9 cellular contexts compared by ENCODE assay signal in the genomic region with DNA sequence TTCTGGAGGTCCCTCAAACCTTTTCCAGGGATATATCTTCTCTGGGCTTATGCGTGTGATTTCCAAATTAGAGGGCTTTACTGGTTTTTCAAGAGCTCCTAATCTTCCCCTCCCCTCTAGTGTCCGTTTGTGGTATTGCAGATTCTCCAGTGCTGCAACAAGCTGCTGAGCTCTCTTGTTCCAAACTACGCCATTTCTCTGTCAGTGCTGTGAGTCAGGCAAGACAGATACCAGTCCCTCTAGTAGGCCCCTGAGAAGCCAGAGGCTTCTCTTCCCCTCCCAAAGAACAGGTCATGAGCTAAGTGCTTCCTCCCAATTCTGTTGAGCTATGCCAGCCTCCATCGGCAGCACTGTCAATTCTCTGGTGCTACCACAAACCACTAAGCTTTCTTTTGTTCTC.
A peak's percentile ranks its signal among the peaks of the same experiment; 100 is the strongest.
DNase-seq lines count a peak whose midpoint lies in the region; ATAC-seq and TF ChIP-seq lines count a peak whose summit lies in the region.
"Had no signal": no experiment of that assay in that cellular context is flagged by ENCODE, and none has a peak within 500 bp of the region (broad histone marks: within the 10 kb centered on the region; RNA-seq: fewer than 3 reads in every experiment).

No MANE protein-coding gene starts in this region.

- DNase-seq in Caki2 (ENCODE audit: low read depth) (peak; percentile 52), HT1080 (ENCODE audit: low read depth) (peak; percentile 80), RPMI8226 (peak; percentile 62), right atrium auricular region (ENCODE audit: low spot score) (peak; percentile 70), nucleus accumbens (lab: John Stamatoyannopoulos, UW) (no peak)
- DNase-seq in activated naive CD4-positive, alpha-beta T cell treated with anti-CD3 and anti-CD28 coated beads for 36 hours = peak; percentile 69
- peak; percentile 70 for DNase-seq in stimulated activated CD4-positive, alpha-beta T cell treated with anti-CD3 and anti-CD28 coated beads, Interleukin-15, amount 100 ng/mL, for 24 hours

- no peaks in the 10 kb centered on the region for H3K27me3 Mint-ChIP-seq in activated naive CD4-positive, alpha-beta T cell treated with anti-CD3 and anti-CD28 coated beads for 36 hours (ENCODE audit: low read depth)

- peaks cover 36% of the 10 kb centered on the region for H3K36me3 Mint-ChIP-seq in activated naive CD4-positive, alpha-beta T cell treated with anti-CD3 and anti-CD28 coated beads for 36 hours (ENCODE audit: low read depth)

- CTCF ChIA-PET in activated naive CD4-positive, alpha-beta T cell treated with anti-CD3 and anti-CD28 coated beads for 36 hours (lab: Charles Lee) = interaction anchor here (0.6 to 2.3 kb wide), 16 partner anchors 11 to 499 kb away, joined by 3 to 13 read pairs (median 4); no protein-coding TSS in a partner anchor

- no peak overlapping the region for H3K4me3 ChIP-seq in right atrium auricular region

- H3K4me3 Mint-ChIP-seq in activated naive CD4-positive, alpha-beta T cell treated with anti-CD3 and anti-CD28 coated beads for 36 hours = no peak overlapping the region

- no peak for ATAC-seq in GM19328 (IDR thresholded peaks at IDR 0.05; ENCODE audit: unreplicated experiment)

- no peaks in the 10 kb centered on the region for H3K4me1 ChIP-seq in right atrium auricular region

- H3K4me1 Mint-ChIP-seq in activated naive CD4-positive, alpha-beta T cell treated with anti-CD3 and anti-CD28 coated beads for 36 hours (ENCODE audit: low read depth) = peaks cover 10% of the 10 kb centered on the region

- H3K36me3 ChIP-seq in right atrium auricular region = no peaks in the 10 kb centered on the region

- no peaks in the 10 kb centered on the region for H3K27me3 ChIP-seq in right atrium auricular region

- no peak overlapping the region for H3K27ac Mint-ChIP-seq in activated naive CD4-positive, alpha-beta T cell treated with anti-CD3 and anti-CD28 coated beads for 36 hours
- H3K27ac Mint-ChIP-seq: activated naive CD4-positive, alpha-beta T cell treated with anti-CD3 and anti-CD28 coated beads, Interleukin-2, amount 50 U/mL, for 72 hours had no signal

- intact Hi-C loops in activated naive CD4-positive, alpha-beta T cell treated with anti-CD3 and anti-CD28 coated beads for 36 hours (cut with micrococcal nuclease) = no loop called here

- peak; percentile 78 to 82 for TF ChIP-seq CTCF in right atrium auricular region (IDR thresholded peaks at IDR 0.05)

- in situ Hi-C loops in Caki2 (cut with HindIII; ENCODE audit: low pct_unique_long_range_greater_than_20kb, low sequenced_read_pairs) = no loop called here

- H3K9me3 Mint-ChIP-seq in activated naive CD4-positive, alpha-beta T cell treated with anti-CD3 and anti-CD28 coated beads for 36 hours = no peaks in the 10 kb centered on the region

- no peak overlapping the region for H3K27ac ChIP-seq in right atrium auricular region

- peaks cover 0 to 5% of the 10 kb centered on the region in 2 donors for H3K9me3 ChIP-seq in right atrium auricular region

Comparison
In these comparisons a context has a peak if more than half of its experiments do, and no peak if none do; other contexts are left out.
1. DNase-seq: peak in Caki2 (single experiment), HT1080 (single experiment), RPMI8226 (single experiment), activated naive CD4-positive, alpha-beta T cell treated with anti-CD3 and anti-CD28 coated beads for 36 hours (single experiment), right atrium auricular region (single experiment) and stimulated activated CD4-positive, alpha-beta T cell treated with anti-CD3 and anti-CD28 coated beads, Interleukin-15, amount 100 ng/mL, for 24 hours (single experiment); none in nucleus accumbens (0 of 56).